1 cellular context compared by ENCODE assay signal in the genomic region with DNA sequence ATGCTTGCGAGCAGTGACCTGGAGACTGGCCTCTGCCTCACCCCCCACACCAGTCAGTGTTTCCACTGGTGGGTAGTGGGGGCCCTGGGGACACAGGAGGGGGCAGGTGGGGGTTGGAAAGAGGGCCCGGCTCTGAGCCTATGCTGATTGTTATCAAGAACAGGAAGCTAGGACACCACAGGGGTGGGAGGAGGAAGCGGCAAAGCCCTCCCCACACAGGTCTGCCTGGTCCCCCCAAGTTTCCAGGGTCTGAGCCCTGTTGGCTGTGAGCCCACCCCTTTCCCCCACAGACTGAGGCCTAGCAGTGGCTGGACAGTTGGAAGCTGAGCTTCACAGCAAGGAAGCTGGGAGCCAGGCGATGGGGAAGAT.
A peak's percentile ranks its signal among the peaks of the same experiment; 100 is the strongest.
TF ChIP-seq lines count a peak whose summit lies in the region.

No MANE protein-coding gene starts in this region.

TF ChIP-seq in GM12878, 131 proteins besides CTCF, POLR2A, EP300 and RAD21:
- TF ChIP-seq CUX1 (IDR thresholded peaks at IDR 0.05; ENCODE audit: insufficient replicate concordance, low read depth, low read length), result peak; percentile 10
- TF ChIP-seq, protein P1, sequence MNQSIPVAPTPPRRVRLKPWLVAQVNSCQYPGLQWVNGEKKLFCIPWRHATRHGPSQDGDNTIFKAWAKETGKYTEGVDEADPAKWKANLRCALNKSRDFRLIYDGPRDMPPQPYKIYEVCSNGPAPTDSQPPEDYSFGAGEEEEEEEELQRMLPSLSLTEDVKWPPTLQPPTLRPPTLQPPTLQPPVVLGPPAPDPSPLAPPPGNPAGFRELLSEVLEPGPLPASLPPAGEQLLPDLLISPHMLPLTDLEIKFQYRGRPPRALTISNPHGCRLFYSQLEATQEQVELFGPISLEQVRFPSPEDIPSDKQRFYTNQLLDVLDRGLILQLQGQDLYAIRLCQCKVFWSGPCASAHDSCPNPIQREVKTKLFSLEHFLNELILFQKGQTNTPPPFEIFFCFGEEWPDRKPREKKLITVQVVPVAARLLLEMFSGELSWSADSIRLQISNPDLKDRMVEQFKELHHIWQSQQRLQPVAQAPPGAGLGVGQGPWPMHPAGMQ (IDR thresholded peaks at IDR 0.05; ENCODE audit: borderline replicate concordance), result no peak
- TF ChIP-seq SPI1 (IDR thresholded peaks at IDR 0.05; ENCODE audit: borderline replicate concordance, insufficient read depth, low read depth, low read length), result peak; percentile 14; the same call in 1 of the 2 replicates
- TF ChIP-seq, protein P2, sequence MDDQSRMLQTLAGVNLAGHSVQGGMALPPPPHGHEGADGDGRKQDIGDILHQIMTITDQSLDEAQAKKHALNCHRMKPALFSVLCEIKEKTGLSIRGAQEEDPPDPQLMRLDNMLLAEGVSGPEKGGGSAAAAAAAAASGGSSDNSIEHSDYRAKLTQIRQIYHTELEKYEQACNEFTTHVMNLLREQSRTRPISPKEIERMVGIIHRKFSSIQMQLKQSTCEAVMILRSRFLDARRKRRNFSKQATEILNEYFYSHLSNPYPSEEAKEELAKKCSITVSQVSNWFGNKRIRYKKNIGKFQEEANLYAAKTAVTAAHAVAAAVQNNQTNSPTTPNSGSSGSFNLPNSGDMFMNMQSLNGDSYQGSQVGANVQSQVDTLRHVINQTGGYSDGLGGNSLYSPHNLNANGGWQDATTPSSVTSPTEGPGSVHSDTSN (IDR thresholded peaks at IDR 0.05; ENCODE audit: insufficient replicate concordance, low read depth, low read length), result no peak
- TF ChIP-seq MEF2B (IDR thresholded peaks at IDR 0.05; ENCODE audit: partially characterized antibody, poor library complexity, severe bottlenecking), result peak; percentile 78
- TF ChIP-seq CHD4 (IDR thresholded peaks at IDR 0.05), result no peak
- TF ChIP-seq RELA (IDR thresholded peaks at IDR 0.05; ENCODE audit: borderline replicate concordance, partially characterized antibody), result no peak
- TF ChIP-seq SMARCA5 (IDR thresholded peaks at IDR 0.05), result no peak
- peak; percentile 24 for TF ChIP-seq SP1 (IDR thresholded peaks at IDR 0.05; ENCODE audit: low read depth, low read length)
- TF ChIP-seq FOXK2 (IDR thresholded peaks at IDR 0.05), result no peak
- no peak for TF ChIP-seq TCF3 (IDR thresholded peaks at IDR 0.05; ENCODE audit: borderline replicate concordance, insufficient read depth, low read depth, low read length)
- no peak for TF ChIP-seq ATF7 (IDR thresholded peaks at IDR 0.05; ENCODE audit: low read depth)
- TF ChIP-seq SREBF2 (IDR thresholded peaks at IDR 0.05; ENCODE audit: low read length), result no peak
- TF ChIP-seq CHD2 (IDR thresholded peaks at IDR 0.05; ENCODE audit: borderline replicate concordance, low read depth, low read length), result peak; percentile 20; the same call in 1 of the 2 replicates
- no peak for TF ChIP-seq SMAD5 (IDR thresholded peaks at IDR 0.05; ENCODE audit: low read depth)
- peak; percentile 40; the same call in 1 of the 2 replicates for TF ChIP-seq BCL11A (IDR thresholded peaks at IDR 0.05; ENCODE audit: low read depth, low read length)
- no peak for TF ChIP-seq CHD1 (IDR thresholded peaks at IDR 0.05; ENCODE audit: low read depth, low read length)
- peak; percentile 4; the same call in 1 of the 2 replicates for TF ChIP-seq EED (IDR thresholded peaks at IDR 0.05; ENCODE audit: low read depth)
- no peak for TF ChIP-seq PAX5 (IDR thresholded peaks at IDR 0.05; ENCODE audit: borderline replicate concordance, low read depth, low read length)
- TF ChIP-seq ETV6 (conservative IDR thresholded peaks at IDR 0.05 in 1 of 2, IDR thresholded peaks at IDR 0.05 in 1 of 2; ENCODE audit: borderline replicate concordance in 1 of 2, low read depth in 1 of 2), result peak in 1 of 2 experiments; percentile 53; a peak in 2 of 4 replicates
- no peak for TF ChIP-seq NR2C2 (IDR thresholded peaks at IDR 0.05; ENCODE audit: borderline replicate concordance, control insufficient read depth, insufficient read length, low read depth)
- TF ChIP-seq DPF2 (IDR thresholded peaks at IDR 0.05), result no peak
- TF ChIP-seq IKZF2 (IDR thresholded peaks at IDR 0.05), result peak in 1 of 2 experiments; percentile 54; a peak in 3 of 4 replicates
